Comparison of ENCODE assay signal across 13 cellular contexts in the genomic region with DNA sequence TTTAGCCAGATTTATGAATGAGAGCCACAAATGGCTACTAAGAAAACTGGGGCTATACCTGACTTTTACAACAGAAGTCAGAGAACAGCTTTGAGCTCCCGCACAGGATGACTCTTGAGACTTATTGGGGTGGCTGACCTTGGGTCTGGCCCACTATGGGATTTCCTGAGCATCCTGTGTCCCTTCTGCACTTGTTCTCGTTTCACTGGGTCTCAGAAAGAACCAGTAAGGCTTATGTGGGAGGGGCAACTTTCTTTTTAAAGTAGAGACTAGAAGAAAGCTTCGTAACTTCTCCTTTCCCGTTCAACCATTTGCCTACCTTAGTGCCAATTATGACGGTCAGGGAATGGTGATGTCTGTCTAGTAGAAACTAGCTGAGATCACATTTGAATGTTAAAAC. TPM values are rescaled to one million over a fixed set of nuclear protein-coding genes. Genes with fewer than 3 reads are reported as not detected.
DNase-seq lines count a peak whose midpoint lies in the region; ATAC-seq and TF ChIP-seq lines count a peak whose summit lies in the region.
"Had no signal": no experiment of that assay in that cellular context is flagged by ENCODE, and none has a peak within 500 bp of the region (broad histone marks: within the 10 kb centered on the region; RNA-seq: fewer than 3 reads in every experiment).

No MANE protein-coding gene starts in this region.

- TF ChIP-seq CTCF in OCI-LY1 (IDR thresholded peaks at IDR 0.05; ENCODE audit: low read length) (no peak), stomach (IDR thresholded peaks at IDR 0.05) (no peak)

- DNase-seq in germinal center (ENCODE audit: low spot score) (peak; percentile 14), stomach (no peak), amniotic stem cell (lab: John Stamatoyannopoulos, UW) (no peak), NCI-H1105 (lab: John Stamatoyannopoulos, UW) (no peak)
- DNase-seq: activated CD8-positive, alpha-beta memory T cell treated with anti-CD3 and anti-CD28 coated beads, Interleukin-2, amount 10 ng/mL, durations not matched to agents 7 days and 5 days; left lung; NCI-H2029 had no signal

- no peaks in the 10 kb centered on the region for H3K79me2 ChIP-seq in OCI-LY1 (ENCODE audit: insufficient read depth, low read length)

- no peak overlapping the region; the same call in 1 of the 2 replicates for H3K9ac ChIP-seq in OCI-LY1 (ENCODE audit: low read length)

- no peaks in the 10 kb centered on the region for H3K27me3 ChIP-seq in OCI-LY1 (ENCODE audit: insufficient read depth, low read length)
- no peaks in the 10 kb centered on the region for H3K27me3 ChIP-seq in stomach
- H3K27me3 ChIP-seq: left lung had no signal

- H3K9me3 ChIP-seq in OCI-LY1 (ENCODE audit: low read length) = peaks cover under 1% of the 10 kb centered on the region
- H3K9me3 ChIP-seq in stomach = no peaks in the 10 kb centered on the region

- no peak for TF ChIP-seq EP300 in stomach (IDR thresholded peaks at IDR 0.05)

- H3K27ac ChIP-seq in OCI-LY1 (ENCODE audit: low read depth, low read length, poor library complexity, severe bottlenecking) = peak overlapping the region; percentile 88
- peak overlapping the region in 4 of 5 donors; percentile 3 to 91 (median 82) for H3K27ac ChIP-seq in stomach

- H3K9me2 ChIP-seq in OCI-LY1 (ENCODE audit: low read depth, low read length) = no peaks in the 10 kb centered on the region

- no peaks in the 10 kb centered on the region for H4K20me1 ChIP-seq in OCI-LY1 (ENCODE audit: insufficient read depth, low read length)

- H3K4me3 ChIP-seq in OCI-LY1 (ENCODE audit: low read depth, low read length, poor library complexity, severe bottlenecking) (no peak overlapping the region), stomach (no peak overlapping the region)
- H3K4me3 ChIP-seq: left lung had no signal

- H3F3A ChIP-seq in OCI-LY1 (ENCODE audit: insufficient read depth, low read length) = no peaks in the 10 kb centered on the region

- intact Hi-C loops in stomach (cut with DNase I; ENCODE audit: low total_unique reads) = no loop called here

- no peak for TF ChIP-seq POLR2A in stomach (IDR thresholded peaks at IDR 0.05)

- no peaks in the 10 kb centered on the region for H3K36me3 ChIP-seq in OCI-LY1 (ENCODE audit: insufficient read depth, low read length)
- H3K36me3 ChIP-seq in stomach = no peaks in the 10 kb centered on the region
- H3K36me3 ChIP-seq: left lung had no signal

- peak overlapping the region; percentile 24 for H3K4me2 ChIP-seq in OCI-LY1 (ENCODE audit: low read length)

- H2AFZ ChIP-seq in OCI-LY1 (ENCODE audit: low read length) = peak overlapping the region; percentile 65; the same call in 1 of the 2 replicates

- 41 to 60% (median 51%) methylated on average over 5 of the region's 5 CpGs for WGBS in stomach, 5 donors

- ATAC-seq in GM19035 (IDR thresholded peaks at IDR 0.05; ENCODE audit: unreplicated experiment) (peak; percentile 30), HG03039 (IDR thresholded peaks at IDR 0.05; ENCODE audit: unreplicated experiment) (no peak)
- ATAC-seq: activated CD8-positive, alpha-beta memory T cell treated with anti-CD3 and anti-CD28 coated beads, Interleukin-2, amount 10 ng/mL, durations not matched to agents 7 days and 5 days; left lung had no signal

- H3K4me1 ChIP-seq in OCI-LY1 (ENCODE audit: insufficient read depth, low read length, severe bottlenecking) (peaks cover 43% of the 10 kb centered on the region), stomach (peaks cover 26 to 57% (median 33%) of the 10 kb centered on the region in 4 donors)

RNA-seq across cellular contexts. Expression of a gene that starts 59.5 kb away (rescaled TPM):
- total RNA-seq in stomach = not detected
- under 1 TPM in 1 of 3 donors, not detected in 2; 0.37 TPM for polyA plus RNA-seq in stomach
- total RNA-seq: activated CD8-positive, alpha-beta memory T cell treated with anti-CD3 and anti-CD28 coated beads, Interleukin-2, amount 10 ng/mL, durations not matched to agents 7 days and 5 days; frontal cortex; H4; left lung; osteoblast had no signal
